ENCODE assay signal across 34 cellular contexts in the genomic region with DNA sequence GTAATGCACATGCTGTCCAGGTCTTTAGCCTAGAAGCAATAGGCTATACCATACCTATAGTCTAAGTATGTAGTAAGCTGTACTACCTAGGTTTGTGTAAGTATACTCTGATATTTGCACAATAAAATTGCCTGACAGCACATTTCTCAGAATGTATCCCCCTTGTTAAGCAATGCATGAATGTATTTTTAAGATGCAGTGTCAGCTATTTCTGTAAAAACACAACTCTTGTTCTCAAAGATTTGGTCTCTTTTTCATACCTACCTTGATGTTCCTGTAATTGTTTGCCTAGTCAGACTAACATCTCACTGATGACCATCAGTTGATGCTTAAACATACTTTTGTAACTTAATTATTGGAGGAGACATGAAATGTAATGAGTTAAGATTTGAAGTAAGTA.
DNase-seq lines count a peak whose midpoint lies in the region; ATAC-seq, FAIRE-seq and TF ChIP-seq lines count a peak whose summit lies in the region.
"Had no signal": no experiment of that assay in that cellular context is flagged by ENCODE, and none has a peak within 500 bp of the region (broad histone marks: within the 10 kb centered on the region; RNA-seq: fewer than 3 reads in every experiment).

No MANE protein-coding gene starts in this region.

- H2BK20ac ChIP-seq in IMR-90 (ENCODE audit: low read depth, low read length) = no peak overlapping the region

- TF ChIP-seq POLR2A in HepG2 (IDR thresholded peaks at IDR 0.05; ENCODE audit: insufficient read depth in 1 of 2, low read depth in 2 of 2, low read length in 2 of 2) (no peak), right lobe of liver (IDR thresholded peaks at IDR 0.05) (no peak), IMR-90 (IDR thresholded peaks at IDR 0.05; ENCODE audit: low read depth, low read length) (no peak)

- no peaks in the 10 kb centered on the region for H3K36me3 ChIP-seq in HepG2 (replicated peaks in 1 of 2; ENCODE audit: control insufficient read depth in 1 of 2, insufficient read depth in 2 of 2, low read length in 2 of 2)
- no peaks in the 10 kb centered on the region for H3K36me3 ChIP-seq in right lobe of liver
- no peaks in the 10 kb centered on the region for H3K36me3 ChIP-seq in IMR-90 (ENCODE audit: control insufficient read depth, insufficient read depth, low read length)
- H3K36me3 ChIP-seq: BE2C; BLaER1; BLaER1 treated with 17β-estradiol and CSF1 and Interleukin-3, amounts not matched to agents 10 nM and 100 nM had no signal

- H3K9me1 ChIP-seq in IMR-90 (ENCODE audit: insufficient read depth, low read length) = no peaks in the 10 kb centered on the region

- no TSS peak for BruUV-seq in HepG2 (replicated peaks; lab: Mats Ljungman, UMichigan)
- BruUV-seq in IMR-90 (replicated peaks; lab: Mats Ljungman, UMichigan) = no TSS peak

- H3K4me2 ChIP-seq in HepG2 (ENCODE audit: low read depth, low read length) = no peak overlapping the region
- H3K4me2 ChIP-seq in IMR-90 (ENCODE audit: low read depth, low read length) = no peak overlapping the region
- H3K4me2 ChIP-seq: A549; BLaER1; BLaER1 treated with 17β-estradiol and CSF1 and Interleukin-3, amounts not matched to agents 10 nM and 100 nM had no signal

- H3K4me3 ChIP-seq in HepG2 (replicated peaks in 1 of 3; ENCODE audit: insufficient read depth in 1 of 3, low read depth in 2 of 3, low read length in 3 of 3) (no peak overlapping the region), right lobe of liver (no peak overlapping the region), IMR-90 (ENCODE audit: insufficient read depth, low read depth, low read length) (no peak overlapping the region)
- H3K4me3 ChIP-seq: A549; BLaER1; BLaER1 treated with 17β-estradiol and CSF1 and Interleukin-3, amounts not matched to agents 10 nM and 100 nM had no signal

- H3K27me3 ChIP-seq in HepG2 (ENCODE audit: control insufficient read depth in 1 of 2, insufficient read depth in 2 of 2, low read length in 2 of 2) = no peaks in the 10 kb centered on the region
- H3K27me3 ChIP-seq in right lobe of liver = no peaks in the 10 kb centered on the region
- H3K27me3 ChIP-seq in IMR-90 (ENCODE audit: control insufficient read depth, insufficient read depth, low read length) = no peaks in the 10 kb centered on the region
- H3K27me3 ChIP-seq: BE2C; BLaER1; BLaER1 treated with 17β-estradiol and CSF1 and Interleukin-3, amounts not matched to agents 10 nM and 100 nM had no signal

- DNase-seq in HepG2 (ENCODE audit: low spot score) (no peak), right lobe of liver (no peak), D721Med (ENCODE audit: insufficient read length, low spot score) (no peak), HTR-8/SVneo (ENCODE audit: insufficient read length, low spot score) (no peak), IMR-90 (no peak)
- no peak for DNase-seq in stimulated activated CD4-positive, alpha-beta T cell treated with anti-CD3 and anti-CD28 coated beads, Interleukin-2, amount 100 ng/mL, for 48 hours
- DNase-seq: 8988T; ACHN; AML-193; BE2C; C1 segment of cervical spinal cord; Caco-2; Calu3; CD4-positive, alpha-beta memory T cell; CD4-positive, alpha-beta T cell; CD4-positive, CD25-positive, alpha-beta regulatory T cell; CD8-positive, alpha-beta memory T cell; CD8-positive, alpha-beta T cell; COR-L47; DMS 273 treated with DMSO at 0.1 percent for 48 hours; DMS153; DMS53; DMS79; DMS79 treated with DMSO at 0.1 percent for 48 hours; DND-41; EL had no signal

- no peak overlapping the region for H2BK5ac ChIP-seq in IMR-90 (ENCODE audit: low read depth, low read length, poor library complexity, severe bottlenecking)

- no peak overlapping the region for H2BK15ac ChIP-seq in IMR-90 (ENCODE audit: low read depth, low read length)

- no peaks in the 10 kb centered on the region for H3K79me1 ChIP-seq in IMR-90 (ENCODE audit: low read depth in 1 of 2, low read length in 2 of 2)

- H2AK5ac ChIP-seq in IMR-90 (ENCODE audit: low read depth, low read length) = no peak overlapping the region

- H2AFZ ChIP-seq in HepG2 (ENCODE audit: low read length) (no peak overlapping the region), IMR-90 (replicated peaks; ENCODE audit: low read length, poor library complexity) (no peak overlapping the region)

- ATAC-seq in HepG2 = no peak
- no peak for ATAC-seq in right lobe of liver
- ATAC-seq in IMR-90 (ENCODE audit: low read depth) = no peak
- no peak for ATAC-seq in GM21576 (IDR thresholded peaks at IDR 0.05; ENCODE audit: unreplicated experiment)
- no peak for ATAC-seq in GM18511 (IDR thresholded peaks at IDR 0.05; ENCODE audit: unreplicated experiment)
- ATAC-seq: A549; CD8-positive, alpha-beta T cell had no signal

- H3K9me3 ChIP-seq in HepG2 (ENCODE audit: low read length) (no peaks in the 10 kb centered on the region), right lobe of liver (no peaks in the 10 kb centered on the region), IMR-90 (ENCODE audit: control insufficient read depth, insufficient read depth, low read length) (no peaks in the 10 kb centered on the region)
- H3K9me3 ChIP-seq: A549, BE2C, BLaER1 had no signal

- no peak overlapping the region for H2AK9ac ChIP-seq in IMR-90 (replicated peaks; ENCODE audit: low read depth, low read length, poor library complexity)

- no peak for TF ChIP-seq RAD21 in HepG2 (CRISPR knock-in tag; IDR thresholded peaks at IDR 0.05)
- TF ChIP-seq RAD21 in IMR-90 (IDR thresholded peaks at IDR 0.05; ENCODE audit: low read length) = no peak

- no peak overlapping the region for H3K4ac ChIP-seq in IMR-90 (ENCODE audit: low read depth, low read length)

- no peak overlapping the region for H4K5ac ChIP-seq in IMR-90 (ENCODE audit: low read depth, low read length)

- H3K27ac ChIP-seq in HepG2 (ENCODE audit: extremely low read length, insufficient read depth, low read length) (no peak overlapping the region), right lobe of liver (no peak overlapping the region), IMR-90 (ENCODE audit: insufficient read depth, low read length) (no peak overlapping the region)
- H3K27ac ChIP-seq: 22Rv1; A549; BLaER1; BLaER1 treated with 17β-estradiol and CSF1 and Interleukin-3, amounts not matched to agents 10 nM and 100 nM; C4-2B had no signal

- H4K91ac ChIP-seq in IMR-90 (ENCODE audit: insufficient read depth, low read depth, low read length) = no peak overlapping the region

- POLR2A ChIA-PET in HepG2 (lab: Yijun Ruan, JAX) (no interaction called here), IMR-90 (lab: Charles Lee; ENCODE audit: unreplicated experiment) (no interaction called here)

- dilution Hi-C loops in IMR-90 (cut with HindIII; ENCODE audit: low sequenced_read_pairs, unreplicated experiment) = no loop called here

- TF ChIP-seq EP300 in HepG2 (IDR thresholded peaks at IDR 0.05; ENCODE audit: low read depth in 2 of 2, low read length in 2 of 2) (no peak), HepG2 (CRISPR knock-in tag; IDR thresholded peaks at IDR 0.05; ENCODE audit: borderline replicate concordance) (no peak)

- no peak overlapping the region for H2BK120ac ChIP-seq in IMR-90 (ENCODE audit: low read depth, low read length)

- no peaks in the 10 kb centered on the region for H3K4me1 ChIP-seq in HepG2 (ENCODE audit: insufficient read depth, low read length)
- H3K4me1 ChIP-seq in right lobe of liver = no peaks in the 10 kb centered on the region
- H3K4me1 ChIP-seq in IMR-90 (ENCODE audit: control insufficient read depth, insufficient read depth, low read length) = no peaks in the 10 kb centered on the region
- H3K4me1 ChIP-seq: A549; BE2C; BLaER1; BLaER1 treated with 17β-estradiol and CSF1 and Interleukin-3, amounts not matched to agents 10 nM and 100 nM; Caco-2 had no signal

- H4K20me1 ChIP-seq in HepG2 (ENCODE audit: insufficient read depth, low read length) (no peaks in the 10 kb centered on the region), IMR-90 (ENCODE audit: insufficient read depth, low read length) (no peaks in the 10 kb centered on the region)
- H4K20me1 ChIP-seq: BLaER1; BLaER1 treated with 17β-estradiol and CSF1 and Interleukin-3, amounts not matched to agents 10 nM and 100 nM had no signal

- in situ Hi-C loops in HepG2 (cut with HindIII; ENCODE audit: extremely low pct_ligation_motif_present, low pct_unique_long_range_greater_than_20kb) (no loop called here), IMR-90 (cut with MboI; ENCODE audit: low sequenced_read_pairs) (no loop called here)

- CTCF ChIA-PET in HepG2 (lab: Yijun Ruan, JAX; ENCODE audit: low intra/inter-chr PET ratio, low total read pairs) = no interaction called here
- CTCF ChIA-PET in IMR-90 (lab: Yijun Ruan, JAX) = no interaction called here

- H3K9ac ChIP-seq in HepG2 (ENCODE audit: insufficient read depth, low read depth, low read length) (no peak overlapping the region), IMR-90 (ENCODE audit: low read depth, low read length) (no peak overlapping the region)
- H3K9ac ChIP-seq: BLaER1; BLaER1 treated with 17β-estradiol and CSF1 and Interleukin-3, amounts not matched to agents 10 nM and 100 nM had no signal

- H3K56ac ChIP-seq in IMR-90 (ENCODE audit: extremely low read depth, insufficient read depth, low read length) = no peak overlapping the region

- intact Hi-C loops in HepG2 (cut with micrococcal nuclease; ENCODE audit: unreplicated experiment) = no loop called here
- intact Hi-C loops in right lobe of liver (cut with DNase I) = no loop called here
- intact Hi-C loops in IMR-90 (cut with micrococcal nuclease) = no loop called here

- H3K14ac ChIP-seq in IMR-90 (replicated peaks; ENCODE audit: low read depth, low read length) = no peak overlapping the region

- H3K23ac ChIP-seq in IMR-90 (ENCODE audit: low read depth, low read length) = no peak overlapping the region

- no peak overlapping the region for H4K8ac ChIP-seq in IMR-90 (ENCODE audit: low read depth in 2 of 2, low read length in 2 of 2)

- no peak overlapping the region for H3K18ac ChIP-seq in IMR-90 (ENCODE audit: low read depth, low read length)

- FAIRE-seq in HepG2 (lab: Jason Lieb, UNC) (no peak), D721Med (lab: Jason Lieb, UNC) (peak; percentile 46), HTR-8/SVneo (lab: Jason Lieb, UNC) (peak; percentile 68)
- FAIRE-seq: A204.1, A549 had no signal

- H3K79me2 ChIP-seq in HepG2 (ENCODE audit: insufficient read depth, low read length) = no peaks in the 10 kb centered on the region

- TF ChIP-seq CTCF in HepG2 (CRISPR knock-in tag; IDR thresholded peaks at IDR 0.05) (no peak), right lobe of liver (IDR thresholded peaks at IDR 0.05) (no peak), D721Med (IDR thresholded peaks at IDR 0.05; ENCODE audit: insufficient read depth, missing control alignments) (no peak), IMR-90 (conservative IDR thresholded peaks at IDR 0.05; ENCODE audit: low read depth, low read length) (no peak)

TF ChIP-seq in HepG2, 621 proteins besides CTCF, POLR2A, EP300 and RAD21 (continues in another document):
- TF ChIP-seq MAFF (IDR thresholded peaks at IDR 0.05; ENCODE audit: low read depth, low read length) = 0 out of 2 replicates have a peak, but pooled peaks have one; percentile 33
